Comparison of ENCODE assay signal across 15 cellular contexts in genomic region chr10:76352300-76352699, GRCh38.
DNase-seq lines count a peak whose midpoint lies in the region; ATAC-seq and TF ChIP-seq lines count a peak whose summit lies in the region.
"Had no signal": no experiment of that assay in that cellular context is flagged by ENCODE, and none has a peak within 500 bp of the region (broad histone marks: within the 10 kb centered on the region; RNA-seq: fewer than 3 reads in every experiment).

No MANE protein-coding gene starts in this region.

- intact Hi-C loops in sigmoid colon (cut with DNase I), result loop anchor here (2.0 to 5.0 kb wide), 3 partner anchors 45 to 620 kb away; no protein-coding TSS in a partner anchor

- H3K79me2 ChIP-seq in fibroblast of lung (ENCODE audit: control insufficient read depth, insufficient read depth, low read length), result no peaks in the 10 kb centered on the region
- H3K79me2 ChIP-seq: hepatocyte had no signal

- H4K20me1 ChIP-seq in fibroblast of lung (ENCODE audit: control insufficient read depth, extremely low read depth, insufficient read depth, low read length), result no peaks in the 10 kb centered on the region

- H3K4me3 ChIP-seq in SJSA1 (no peak overlapping the region), fibroblast of lung (replicated peaks in 1 of 4; ENCODE audit: control extremely low read depth in 1 of 4, insufficient read depth in 1 of 4, low read depth in 3 of 4, low read length in 4 of 4) (no peak overlapping the region), sigmoid colon (no peak overlapping the region)
- H3K4me3 ChIP-seq: hepatocyte, skin epidermis, upper lobe of left lung had no signal

- H3K9me3 ChIP-seq in SJSA1 (replicated peaks) (no peaks in the 10 kb centered on the region), fibroblast of lung (ENCODE audit: control insufficient read depth, insufficient read depth, low read depth, low read length) (no peaks in the 10 kb centered on the region), sigmoid colon (no peaks in the 10 kb centered on the region)
- H3K9me3 ChIP-seq: upper lobe of left lung had no signal

- 95% methylated on average over 5 of the region's 5 CpGs for WGBS in sigmoid colon, 2 donors

- H3K9ac ChIP-seq in fibroblast of lung (ENCODE audit: insufficient read depth, low read length), result no peak overlapping the region

- no peak overlapping the region for H3K4me3 Mint-ChIP-seq in effector memory CD8-positive, alpha-beta T cell
- H3K4me3 Mint-ChIP-seq: central memory CD8-positive, alpha-beta T cell had no signal

- H3K27ac ChIP-seq in SJSA1 (peak overlapping the region; percentile 78), fibroblast of lung (ENCODE audit: insufficient read depth, low read length) (peak overlapping the region; percentile 35), sigmoid colon (peak overlapping the region in 3 of 4 donors; percentile 51 to 69 (median 57))
- H3K27ac ChIP-seq: hepatocyte, skin epidermis, VCaP had no signal

- no peaks in the 10 kb centered on the region for H3K4me1 Mint-ChIP-seq in effector memory CD8-positive, alpha-beta T cell (ENCODE audit: low read depth in 2 of 2)
- H3K4me1 Mint-ChIP-seq: central memory CD8-positive, alpha-beta T cell had no signal

- TF ChIP-seq EP300 in sigmoid colon (IDR thresholded peaks at IDR 0.05), result no peak

- no peak for ATAC-seq in effector memory CD8-positive, alpha-beta T cell (replicated peaks)

- H3K27me3 Mint-ChIP-seq in effector memory CD8-positive, alpha-beta T cell, result no peaks in the 10 kb centered on the region
- H3K27me3 Mint-ChIP-seq: central memory CD8-positive, alpha-beta T cell had no signal

- H3K9me3 Mint-ChIP-seq in effector memory CD8-positive, alpha-beta T cell, result peaks cover 5 to 7% of the 10 kb centered on the region in 2 donors

- no peak overlapping the region for H3K4me2 ChIP-seq in fibroblast of lung (ENCODE audit: extremely low read depth, insufficient read depth, low read length)
- H3K4me2 ChIP-seq: hepatocyte had no signal

- TF ChIP-seq CTCF in fibroblast of lung (conservative IDR thresholded peaks at IDR 0.05 in 1 of 2, IDR thresholded peaks at IDR 0.05 in 1 of 2; ENCODE audit: low read depth in 1 of 2, low read length in 2 of 2), result no peak
- no peak for TF ChIP-seq CTCF in sigmoid colon (IDR thresholded peaks at IDR 0.05)

- H3K36me3 ChIP-seq in SJSA1 (no peaks in the 10 kb centered on the region), fibroblast of lung (ENCODE audit: control insufficient read depth, insufficient read depth, low read length) (no peaks in the 10 kb centered on the region), sigmoid colon (no peaks in the 10 kb centered on the region)
- H3K36me3 ChIP-seq: upper lobe of left lung had no signal

- H2AFZ ChIP-seq in fibroblast of lung (ENCODE audit: low read length), result no peak overlapping the region
- H2AFZ ChIP-seq: hepatocyte had no signal

- no peaks in the 10 kb centered on the region for H3K36me3 Mint-ChIP-seq in effector memory CD8-positive, alpha-beta T cell (ENCODE audit: insufficient read depth)

- no peak overlapping the region for H3K27ac Mint-ChIP-seq in effector memory CD8-positive, alpha-beta T cell

- TF ChIP-seq POLR2A in sigmoid colon (IDR thresholded peaks at IDR 0.05), result no peak

- no peaks in the 10 kb centered on the region for H3K27me3 ChIP-seq in SJSA1 (replicated peaks)
- no peaks in the 10 kb centered on the region for H3K27me3 ChIP-seq in fibroblast of lung (ENCODE audit: control insufficient read depth, insufficient read depth, low read length)
- H3K27me3 ChIP-seq in sigmoid colon, result no peaks in the 10 kb centered on the region
- H3K27me3 ChIP-seq: hepatocyte, upper lobe of left lung had no signal

- H3K4me1 ChIP-seq in SJSA1 (replicated peaks) (peaks cover 17% of the 10 kb centered on the region), fibroblast of lung (ENCODE audit: control insufficient read depth, extremely low read depth, insufficient read depth, low read length) (peaks cover 5% of the 10 kb centered on the region), sigmoid colon (peaks cover 0 to 53% (median 26%) of the 10 kb centered on the region in 4 donors)

- DNase-seq in H4 (ENCODE audit: low spot score) (peak; percentile 80), SJSA1 (ENCODE audit: low read depth in 1 of 2, low spot score in 2 of 2) (peak; percentile 54 to 73), fibroblast of lung (ENCODE audit: low read depth in 2 of 2) (peak; percentile 91 to 94), sigmoid colon (no peak), NCI-H524 treated with DMSO at 0.1 percent for 48 hours (lab: John Stamatoyannopoulos, UW) (no peak), NCI-H748 (lab: John Stamatoyannopoulos, UW; ENCODE audit: unreplicated experiment) (no peak), DMS153 (lab: John Stamatoyannopoulos, UW) (no peak)
- no peak for DNase-seq in effector memory CD8-positive, alpha-beta T cell
- DNase-seq: activated T-cell treated with anti-CD3 and anti-CD28 coated beads for 4 hours, OCI-M1, upper lobe of left lung had no signal

Comparison
In these comparisons a context has a peak if more than half of its experiments do, and no peak if none do; other contexts are left out.
1. DNase-seq: peak in H4 (single experiment), SJSA1 (2 of 2) and fibroblast of lung (2 of 2); none in sigmoid colon (single experiment), effector memory CD8-positive, alpha-beta T cell (0 of 3), NCI-H524 treated with DMSO at 0.1 percent for 48 hours (single experiment), NCI-H748 (single experiment) and DMS153 (single experiment).
2. Peak in every context shown above with its lines, with median percentiles within 50 percentile points of each other: H3K27ac ChIP-seq.